In the genomic region with DNA sequence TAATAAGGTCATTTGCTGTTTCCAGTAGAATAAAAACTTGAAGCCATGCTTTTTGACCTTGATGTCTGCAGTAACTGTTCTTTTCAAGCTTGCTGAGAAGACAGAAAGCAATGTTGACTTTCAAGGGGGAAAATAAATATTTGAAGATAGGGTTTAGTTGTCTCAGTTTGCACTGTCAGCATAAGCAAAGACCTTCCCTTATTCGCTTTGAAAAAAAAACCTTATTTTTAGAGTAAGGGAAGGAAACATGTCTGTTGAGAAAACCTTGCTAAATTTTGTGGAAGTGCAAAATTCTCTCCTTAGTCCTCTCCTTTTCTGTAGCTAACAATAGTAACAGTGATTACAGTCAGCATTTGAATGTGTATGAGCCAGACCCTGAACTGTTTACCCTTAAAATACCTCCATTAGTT, we compare ENCODE assay signal across 1 cellular context.
TF ChIP-seq lines count a peak whose summit lies in the region.

No MANE protein-coding gene starts in this region.

TF ChIP-seq in HepG2, 621 proteins besides CTCF, POLR2A, EP300 and RAD21 (continued from another document and continues in another):
- TF ChIP-seq, protein P1, sequence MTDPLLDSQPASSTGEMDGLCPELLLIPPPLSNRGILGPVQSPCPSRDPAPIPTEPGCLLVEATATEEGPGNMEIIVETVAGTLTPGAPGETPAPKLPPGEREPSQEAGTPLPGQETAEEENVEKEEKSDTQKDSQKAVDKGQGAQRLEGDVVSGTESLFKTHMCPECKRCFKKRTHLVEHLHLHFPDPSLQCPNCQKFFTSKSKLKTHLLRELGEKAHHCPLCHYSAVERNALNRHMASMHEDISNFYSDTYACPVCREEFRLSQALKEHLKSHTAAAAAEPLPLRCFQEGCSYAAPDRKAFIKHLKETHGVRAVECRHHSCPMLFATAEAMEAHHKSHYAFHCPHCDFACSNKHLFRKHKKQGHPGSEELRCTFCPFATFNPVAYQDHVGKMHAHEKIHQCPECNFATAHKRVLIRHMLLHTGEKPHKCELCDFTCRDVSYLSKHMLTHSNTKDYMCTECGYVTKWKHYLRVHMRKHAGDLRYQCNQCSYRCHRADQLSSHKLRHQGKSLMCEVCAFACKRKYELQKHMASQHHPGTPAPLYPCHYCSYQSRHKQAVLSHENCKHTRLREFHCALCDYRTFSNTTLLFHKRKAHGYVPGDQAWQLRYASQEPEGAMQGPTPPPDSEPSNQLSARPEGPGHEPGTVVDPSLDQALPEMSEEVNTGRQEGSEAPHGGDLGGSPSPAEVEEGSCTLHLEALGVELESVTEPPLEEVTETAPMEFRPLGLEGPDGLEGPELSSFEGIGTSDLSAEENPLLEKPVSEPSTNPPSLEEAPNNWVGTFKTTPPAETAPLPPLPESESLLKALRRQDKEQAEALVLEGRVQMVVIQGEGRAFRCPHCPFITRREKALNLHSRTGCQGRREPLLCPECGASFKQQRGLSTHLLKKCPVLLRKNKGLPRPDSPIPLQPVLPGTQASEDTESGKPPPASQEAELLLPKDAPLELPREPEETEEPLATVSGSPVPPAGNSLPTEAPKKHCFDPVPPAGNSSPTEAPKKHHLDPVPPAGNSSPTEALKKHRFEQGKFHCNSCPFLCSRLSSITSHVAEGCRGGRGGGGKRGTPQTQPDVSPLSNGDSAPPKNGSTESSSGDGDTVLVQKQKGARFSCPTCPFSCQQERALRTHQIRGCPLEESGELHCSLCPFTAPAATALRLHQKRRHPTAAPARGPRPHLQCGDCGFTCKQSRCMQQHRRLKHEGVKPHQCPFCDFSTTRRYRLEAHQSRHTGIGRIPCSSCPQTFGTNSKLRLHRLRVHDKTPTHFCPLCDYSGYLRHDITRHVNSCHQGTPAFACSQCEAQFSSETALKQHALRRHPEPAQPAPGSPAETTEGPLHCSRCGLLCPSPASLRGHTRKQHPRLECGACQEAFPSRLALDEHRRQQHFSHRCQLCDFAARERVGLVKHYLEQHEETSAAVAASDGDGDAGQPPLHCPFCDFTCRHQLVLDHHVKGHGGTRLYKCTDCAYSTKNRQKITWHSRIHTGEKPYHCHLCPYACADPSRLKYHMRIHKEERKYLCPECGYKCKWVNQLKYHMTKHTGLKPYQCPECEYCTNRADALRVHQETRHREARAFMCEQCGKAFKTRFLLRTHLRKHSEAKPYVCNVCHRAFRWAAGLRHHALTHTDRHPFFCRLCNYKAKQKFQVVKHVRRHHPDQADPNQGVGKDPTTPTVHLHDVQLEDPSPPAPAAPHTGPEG (CRISPR knock-in tag; IDR thresholded peaks at IDR 0.05) = no peak
- no peak for TF ChIP-seq MIER2 (CRISPR knock-in tag; IDR thresholded peaks at IDR 0.05)
- no peak for TF ChIP-seq MXD4 (CRISPR knock-in tag; IDR thresholded peaks at IDR 0.05)
- TF ChIP-seq ARNT2 (CRISPR knock-in tag; IDR thresholded peaks at IDR 0.05; ENCODE audit: low read depth) = no peak
- no peak for TF ChIP-seq ZMYM3 (CRISPR knock-in tag; IDR thresholded peaks at IDR 0.05)
- no peak for TF ChIP-seq ZNF547 (CRISPR knock-in tag; IDR thresholded peaks at IDR 0.05)
- TF ChIP-seq FOXK1 (CRISPR knock-in tag; IDR thresholded peaks at IDR 0.05; ENCODE audit: borderline replicate concordance, low read depth) = peak; percentile 70
- no peak for TF ChIP-seq ZFAT (CRISPR knock-in tag; conservative IDR thresholded peaks at IDR 0.05)
- no peak for TF ChIP-seq ZNF558 (CRISPR knock-in tag; IDR thresholded peaks at IDR 0.05; ENCODE audit: borderline replicate concordance)
- TF ChIP-seq DR1 (CRISPR knock-in tag; IDR thresholded peaks at IDR 0.05) = no peak
- TF ChIP-seq CREB1 (IDR thresholded peaks at IDR 0.05) = no peak
- TF ChIP-seq CREB1 (CRISPR knock-in tag; IDR thresholded peaks at IDR 0.05) = peak; percentile 47; the same call in 1 of the 2 replicates
- peak in 1 of 2 experiments; percentile 71; a peak in 2 of 4 replicates for TF ChIP-seq KLF16 (CRISPR knock-in tag; IDR thresholded peaks at IDR 0.05)
- TF ChIP-seq NBN (conservative IDR thresholded peaks at IDR 0.05) = no peak
- peak; percentile 46; the same call in 1 of the 2 replicates for TF ChIP-seq TOE1 (CRISPR knock-in tag; IDR thresholded peaks at IDR 0.05)
- TF ChIP-seq YY1 (IDR thresholded peaks at IDR 0.05; ENCODE audit: insufficient read depth, insufficient replicate concordance, low read depth, low read length) = no peak
- no peak for TF ChIP-seq ZNF160 (CRISPR knock-in tag; IDR thresholded peaks at IDR 0.05)
- TF ChIP-seq, protein P2, sequence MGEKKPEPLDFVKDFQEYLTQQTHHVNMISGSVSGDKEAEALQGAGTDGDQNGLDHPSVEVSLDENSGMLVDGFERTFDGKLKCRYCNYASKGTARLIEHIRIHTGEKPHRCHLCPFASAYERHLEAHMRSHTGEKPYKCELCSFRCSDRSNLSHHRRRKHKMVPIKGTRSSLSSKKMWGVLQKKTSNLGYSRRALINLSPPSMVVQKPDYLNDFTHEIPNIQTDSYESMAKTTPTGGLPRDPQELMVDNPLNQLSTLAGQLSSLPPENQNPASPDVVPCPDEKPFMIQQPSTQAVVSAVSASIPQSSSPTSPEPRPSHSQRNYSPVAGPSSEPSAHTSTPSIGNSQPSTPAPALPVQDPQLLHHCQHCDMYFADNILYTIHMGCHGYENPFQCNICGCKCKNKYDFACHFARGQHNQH (CRISPR knock-in tag; IDR thresholded peaks at IDR 0.05) = no peak
- no peak; the same call in 1 of the 2 replicates for TF ChIP-seq ZKSCAN8 (CRISPR knock-in tag; IDR thresholded peaks at IDR 0.05; ENCODE audit: borderline replicate concordance)
- no peak for TF ChIP-seq ADNP (CRISPR knock-in tag; IDR thresholded peaks at IDR 0.05)
- no peak for TF ChIP-seq NRL (CRISPR knock-in tag; IDR thresholded peaks at IDR 0.05; ENCODE audit: borderline replicate concordance)
- TF ChIP-seq SOX5 (CRISPR knock-in tag; IDR thresholded peaks at IDR 0.05; ENCODE audit: borderline replicate concordance) = peak; percentile 86; the same call in 1 of the 2 replicates
- TF ChIP-seq, protein P3, sequence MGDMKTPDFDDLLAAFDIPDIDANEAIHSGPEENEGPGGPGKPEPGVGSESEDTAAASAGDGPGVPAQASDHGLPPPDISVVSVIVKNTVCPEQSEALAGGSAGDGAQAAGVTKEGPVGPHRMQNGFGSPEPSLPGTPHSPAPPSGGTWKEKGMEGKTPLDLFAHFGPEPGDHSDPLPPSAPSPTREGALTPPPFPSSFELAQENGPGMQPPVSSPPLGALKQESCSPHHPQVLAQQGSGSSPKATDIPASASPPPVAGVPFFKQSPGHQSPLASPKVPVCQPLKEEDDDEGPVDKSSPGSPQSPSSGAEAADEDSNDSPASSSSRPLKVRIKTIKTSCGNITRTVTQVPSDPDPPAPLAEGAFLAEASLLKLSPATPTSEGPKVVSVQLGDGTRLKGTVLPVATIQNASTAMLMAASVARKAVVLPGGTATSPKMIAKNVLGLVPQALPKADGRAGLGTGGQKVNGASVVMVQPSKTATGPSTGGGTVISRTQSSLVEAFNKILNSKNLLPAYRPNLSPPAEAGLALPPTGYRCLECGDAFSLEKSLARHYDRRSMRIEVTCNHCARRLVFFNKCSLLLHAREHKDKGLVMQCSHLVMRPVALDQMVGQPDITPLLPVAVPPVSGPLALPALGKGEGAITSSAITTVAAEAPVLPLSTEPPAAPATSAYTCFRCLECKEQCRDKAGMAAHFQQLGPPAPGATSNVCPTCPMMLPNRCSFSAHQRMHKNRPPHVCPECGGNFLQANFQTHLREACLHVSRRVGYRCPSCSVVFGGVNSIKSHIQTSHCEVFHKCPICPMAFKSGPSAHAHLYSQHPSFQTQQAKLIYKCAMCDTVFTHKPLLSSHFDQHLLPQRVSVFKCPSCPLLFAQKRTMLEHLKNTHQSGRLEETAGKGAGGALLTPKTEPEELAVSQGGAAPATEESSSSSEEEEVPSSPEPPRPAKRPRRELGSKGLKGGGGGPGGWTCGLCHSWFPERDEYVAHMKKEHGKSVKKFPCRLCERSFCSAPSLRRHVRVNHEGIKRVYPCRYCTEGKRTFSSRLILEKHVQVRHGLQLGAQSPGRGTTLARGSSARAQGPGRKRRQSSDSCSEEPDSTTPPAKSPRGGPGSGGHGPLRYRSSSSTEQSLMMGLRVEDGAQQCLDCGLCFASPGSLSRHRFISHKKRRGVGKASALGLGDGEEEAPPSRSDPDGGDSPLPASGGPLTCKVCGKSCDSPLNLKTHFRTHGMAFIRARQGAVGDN (CRISPR knock-in tag; IDR thresholded peaks at IDR 0.05) = no peak
- TF ChIP-seq ZFP62 (CRISPR knock-in tag; IDR thresholded peaks at IDR 0.05) = no peak
- TF ChIP-seq TCF7 (IDR thresholded peaks at IDR 0.05; ENCODE audit: low read depth) = peak; percentile 70
- no peak for TF ChIP-seq ZSCAN22 (CRISPR knock-in tag; IDR thresholded peaks at IDR 0.05)
- no peak for TF ChIP-seq TBL1XR1 (IDR thresholded peaks at IDR 0.05; ENCODE audit: borderline replicate concordance, low read length, partially characterized antibody)
- TF ChIP-seq KDM1A (CRISPR knock-in tag; IDR thresholded peaks at IDR 0.05) = no peak
- TF ChIP-seq ZNF337 (CRISPR knock-in tag; IDR thresholded peaks at IDR 0.05; ENCODE audit: borderline replicate concordance, low read depth) = no peak
- no peak for TF ChIP-seq MYC (CRISPR knock-in tag; IDR thresholded peaks at IDR 0.05; ENCODE audit: borderline replicate concordance)
- no peak for TF ChIP-seq ZNF562 (CRISPR knock-in tag; IDR thresholded peaks at IDR 0.05; ENCODE audit: borderline replicate concordance)
- TF ChIP-seq, protein P4, sequence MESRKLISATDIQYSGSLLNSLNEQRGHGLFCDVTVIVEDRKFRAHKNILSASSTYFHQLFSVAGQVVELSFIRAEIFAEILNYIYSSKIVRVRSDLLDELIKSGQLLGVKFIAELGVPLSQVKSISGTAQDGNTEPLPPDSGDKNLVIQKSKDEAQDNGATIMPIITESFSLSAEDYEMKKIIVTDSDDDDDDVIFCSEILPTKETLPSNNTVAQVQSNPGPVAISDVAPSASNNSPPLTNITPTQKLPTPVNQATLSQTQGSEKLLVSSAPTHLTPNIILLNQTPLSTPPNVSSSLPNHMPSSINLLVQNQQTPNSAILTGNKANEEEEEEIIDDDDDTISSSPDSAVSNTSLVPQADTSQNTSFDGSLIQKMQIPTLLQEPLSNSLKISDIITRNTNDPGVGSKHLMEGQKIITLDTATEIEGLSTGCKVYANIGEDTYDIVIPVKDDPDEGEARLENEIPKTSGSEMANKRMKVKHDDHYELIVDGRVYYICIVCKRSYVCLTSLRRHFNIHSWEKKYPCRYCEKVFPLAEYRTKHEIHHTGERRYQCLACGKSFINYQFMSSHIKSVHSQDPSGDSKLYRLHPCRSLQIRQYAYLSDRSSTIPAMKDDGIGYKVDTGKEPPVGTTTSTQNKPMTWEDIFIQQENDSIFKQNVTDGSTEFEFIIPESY (CRISPR knock-in tag; IDR thresholded peaks at IDR 0.05) = no peak
- no peak for TF ChIP-seq YEATS2 (CRISPR knock-in tag; IDR thresholded peaks at IDR 0.05; ENCODE audit: borderline replicate concordance)
- no peak for TF ChIP-seq ZNF570 (CRISPR knock-in tag; IDR thresholded peaks at IDR 0.05; ENCODE audit: borderline replicate concordance)
- TF ChIP-seq, protein P5, sequence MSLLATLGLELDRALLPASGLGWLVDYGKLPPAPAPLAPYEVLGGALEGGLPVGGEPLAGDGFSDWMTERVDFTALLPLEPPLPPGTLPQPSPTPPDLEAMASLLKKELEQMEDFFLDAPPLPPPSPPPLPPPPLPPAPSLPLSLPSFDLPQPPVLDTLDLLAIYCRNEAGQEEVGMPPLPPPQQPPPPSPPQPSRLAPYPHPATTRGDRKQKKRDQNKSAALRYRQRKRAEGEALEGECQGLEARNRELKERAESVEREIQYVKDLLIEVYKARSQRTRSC (CRISPR knock-in tag; IDR thresholded peaks at IDR 0.05; ENCODE audit: low read depth) = no peak
- no peak for TF ChIP-seq GPN1 (CRISPR knock-in tag; IDR thresholded peaks at IDR 0.05; ENCODE audit: borderline replicate concordance)
- TF ChIP-seq NFKBIZ (CRISPR knock-in tag; IDR thresholded peaks at IDR 0.05) = no peak
- TF ChIP-seq ISX (CRISPR knock-in tag; conservative IDR thresholded peaks at IDR 0.05) = no peak
- no peak for TF ChIP-seq EZH2 (conservative IDR thresholded peaks at IDR 0.05; ENCODE audit: low read depth, low read length)
- peak; percentile 50 for TF ChIP-seq CEBPG (CRISPR knock-in tag; IDR thresholded peaks at IDR 0.05)
- TF ChIP-seq NFATC3 (CRISPR knock-in tag; IDR thresholded peaks at IDR 0.05) = no peak
- no peak for TF ChIP-seq NFKB2 (CRISPR knock-in tag; IDR thresholded peaks at IDR 0.05; ENCODE audit: borderline replicate concordance)
- TF ChIP-seq, protein P6, sequence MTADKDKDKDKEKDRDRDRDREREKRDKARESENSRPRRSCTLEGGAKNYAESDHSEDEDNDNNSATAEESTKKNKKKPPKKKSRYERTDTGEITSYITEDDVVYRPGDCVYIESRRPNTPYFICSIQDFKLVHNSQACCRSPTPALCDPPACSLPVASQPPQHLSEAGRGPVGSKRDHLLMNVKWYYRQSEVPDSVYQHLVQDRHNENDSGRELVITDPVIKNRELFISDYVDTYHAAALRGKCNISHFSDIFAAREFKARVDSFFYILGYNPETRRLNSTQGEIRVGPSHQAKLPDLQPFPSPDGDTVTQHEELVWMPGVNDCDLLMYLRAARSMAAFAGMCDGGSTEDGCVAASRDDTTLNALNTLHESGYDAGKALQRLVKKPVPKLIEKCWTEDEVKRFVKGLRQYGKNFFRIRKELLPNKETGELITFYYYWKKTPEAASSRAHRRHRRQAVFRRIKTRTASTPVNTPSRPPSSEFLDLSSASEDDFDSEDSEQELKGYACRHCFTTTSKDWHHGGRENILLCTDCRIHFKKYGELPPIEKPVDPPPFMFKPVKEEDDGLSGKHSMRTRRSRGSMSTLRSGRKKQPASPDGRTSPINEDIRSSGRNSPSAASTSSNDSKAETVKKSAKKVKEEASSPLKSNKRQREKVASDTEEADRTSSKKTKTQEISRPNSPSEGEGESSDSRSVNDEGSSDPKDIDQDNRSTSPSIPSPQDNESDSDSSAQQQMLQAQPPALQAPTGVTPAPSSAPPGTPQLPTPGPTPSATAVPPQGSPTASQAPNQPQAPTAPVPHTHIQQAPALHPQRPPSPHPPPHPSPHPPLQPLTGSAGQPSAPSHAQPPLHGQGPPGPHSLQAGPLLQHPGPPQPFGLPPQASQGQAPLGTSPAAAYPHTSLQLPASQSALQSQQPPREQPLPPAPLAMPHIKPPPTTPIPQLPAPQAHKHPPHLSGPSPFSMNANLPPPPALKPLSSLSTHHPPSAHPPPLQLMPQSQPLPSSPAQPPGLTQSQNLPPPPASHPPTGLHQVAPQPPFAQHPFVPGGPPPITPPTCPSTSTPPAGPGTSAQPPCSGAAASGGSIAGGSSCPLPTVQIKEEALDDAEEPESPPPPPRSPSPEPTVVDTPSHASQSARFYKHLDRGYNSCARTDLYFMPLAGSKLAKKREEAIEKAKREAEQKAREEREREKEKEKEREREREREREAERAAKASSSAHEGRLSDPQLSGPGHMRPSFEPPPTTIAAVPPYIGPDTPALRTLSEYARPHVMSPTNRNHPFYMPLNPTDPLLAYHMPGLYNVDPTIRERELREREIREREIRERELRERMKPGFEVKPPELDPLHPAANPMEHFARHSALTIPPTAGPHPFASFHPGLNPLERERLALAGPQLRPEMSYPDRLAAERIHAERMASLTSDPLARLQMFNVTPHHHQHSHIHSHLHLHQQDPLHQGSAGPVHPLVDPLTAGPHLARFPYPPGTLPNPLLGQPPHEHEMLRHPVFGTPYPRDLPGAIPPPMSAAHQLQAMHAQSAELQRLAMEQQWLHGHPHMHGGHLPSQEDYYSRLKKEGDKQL (CRISPR knock-in tag; IDR thresholded peaks at IDR 0.05; ENCODE audit: low read depth) = peak; percentile 86
